8 cellular contexts compared by ENCODE assay signal in the genomic region with DNA sequence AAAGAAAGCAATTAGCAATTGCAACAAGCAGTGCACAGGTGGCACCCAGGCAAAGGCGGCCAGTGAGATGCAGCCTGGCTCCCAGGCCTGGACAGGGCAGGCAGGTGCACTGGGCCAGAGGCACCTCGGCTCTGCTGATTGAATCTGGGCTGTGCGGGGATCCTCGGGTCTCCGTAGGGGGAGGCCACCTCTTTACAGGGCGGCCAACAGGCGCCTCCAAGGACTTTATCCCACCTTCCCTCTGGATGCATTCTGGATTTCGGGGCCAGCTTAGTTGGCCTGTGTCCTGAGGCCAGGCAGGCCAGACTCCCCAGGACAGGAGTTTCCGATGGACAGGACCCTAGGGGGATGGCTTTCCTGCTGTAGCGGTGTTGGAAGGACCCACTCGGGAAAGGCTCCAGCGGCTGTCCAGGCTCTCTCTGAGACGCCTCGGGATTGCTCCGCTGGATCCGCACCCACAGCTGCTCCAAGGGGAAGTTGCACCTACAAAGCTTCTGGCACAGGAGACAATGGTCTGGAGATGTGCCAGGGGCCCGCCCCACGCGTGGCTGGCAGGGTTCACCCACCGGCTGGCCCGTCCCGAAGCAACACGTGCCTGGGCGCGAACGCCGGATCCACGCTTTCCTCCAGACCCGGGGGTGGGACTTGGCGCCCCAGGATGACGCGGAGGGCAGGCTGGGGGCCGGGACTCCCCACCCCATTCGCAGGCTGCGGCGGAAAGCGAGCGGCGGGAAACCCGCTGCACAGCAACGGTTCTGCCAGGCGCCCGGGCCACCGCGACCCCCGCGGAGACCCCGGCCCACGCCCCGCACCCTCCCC. TPM values are rescaled to one million over a fixed set of nuclear protein-coding genes. Genes with fewer than 3 reads are reported as not detected.
DNase-seq lines count a peak whose midpoint lies in the region; TF ChIP-seq lines count a peak whose summit lies in the region.

No MANE protein-coding gene starts in this region.

- in situ Hi-C loops in Caki2 (cut with HindIII; ENCODE audit: low pct_unique_long_range_greater_than_20kb, low sequenced_read_pairs) (no loop called here), HAP-1 (cut with MboI; ENCODE audit: low sequenced_read_pairs) (no loop called here)

- H3K9ac ChIP-seq in endodermal cell (ENCODE audit: extremely low read depth, low read length, poor library complexity, severe bottlenecking): peak overlapping the region; percentile 44

- H3K4me1 Mint-ChIP-seq in endodermal cell: peaks cover 4% of the 10 kb centered on the region
- peaks cover 19% of the 10 kb centered on the region for H3K4me1 Mint-ChIP-seq in mesothelial cell of epicardium

- H3K9me3 Mint-ChIP-seq in endodermal cell (no peaks in the 10 kb centered on the region), mesothelial cell of epicardium (no peaks in the 10 kb centered on the region)

- peaks cover 26% of the 10 kb centered on the region for H3K36me3 ChIP-seq in HAP-1 (replicated peaks)
- H3K36me3 ChIP-seq in endodermal cell (ENCODE audit: control insufficient read depth, insufficient read depth, low read length): no peaks in the 10 kb centered on the region

- peak overlapping the region; percentile 61 for H3K4me3 Mint-ChIP-seq in endodermal cell
- H3K4me3 Mint-ChIP-seq in mesothelial cell of epicardium: peak overlapping the region; percentile 69

- no peak for TF ChIP-seq CTCF in endodermal cell (conservative IDR thresholded peaks at IDR 0.05)
- no peak for TF ChIP-seq CTCF in mesothelial cell of epicardium (IDR thresholded peaks at IDR 0.05; ENCODE audit: unreplicated experiment)

- 25 to 31% methylated on average over 24 to 49 of the region's 50 CpGs for WGBS in endodermal cell (ENCODE audit: insufficient coverage in 1 of 2, insufficient read length in 1 of 2), 2 experiments

- H3K27me3 ChIP-seq in HAP-1 (ENCODE audit: low read depth) (no peaks in the 10 kb centered on the region), endodermal cell (ENCODE audit: control insufficient read depth, insufficient read depth, low read length, poor library complexity, severe bottlenecking) (no peaks in the 10 kb centered on the region)

- H3K27me3 Mint-ChIP-seq in endodermal cell (ENCODE audit: insufficient read depth) (no peaks in the 10 kb centered on the region), mesothelial cell of epicardium (ENCODE audit: low read depth) (no peaks in the 10 kb centered on the region)

- H3K36me3 Mint-ChIP-seq in endodermal cell (ENCODE audit: low read depth): peaks cover 1% of the 10 kb centered on the region
- no peaks in the 10 kb centered on the region for H3K36me3 Mint-ChIP-seq in mesothelial cell of epicardium

- no peak overlapping the region for H3K27ac Mint-ChIP-seq in endodermal cell
- H3K27ac Mint-ChIP-seq in mesothelial cell of epicardium: peak overlapping the region; percentile 19

- H3K9me3 ChIP-seq in HAP-1 (no peaks in the 10 kb centered on the region), endodermal cell (ENCODE audit: control insufficient read depth, low read length) (no peaks in the 10 kb centered on the region)

- no peak overlapping the region for H3K27ac ChIP-seq in endodermal cell (ENCODE audit: low read depth, low read length)

- H3K4me3 ChIP-seq in HAP-1: peak overlapping the region; percentile 58
- H3K4me3 ChIP-seq in endodermal cell (ENCODE audit: low read length): peak overlapping the region; percentile 77

- H3K4me1 ChIP-seq in HAP-1: no peaks in the 10 kb centered on the region; the same call in 1 of the 2 replicates
- H3K4me1 ChIP-seq in endodermal cell (ENCODE audit: control insufficient read depth, insufficient read depth, low read length): peaks cover 12% of the 10 kb centered on the region

- DNase-seq in Caki2 (ENCODE audit: low read depth): peak; percentile 40
- DNase-seq in HAP-1 (ENCODE audit: low spot score in 2 of 2): peak; percentile 35 to 78
- peak; percentile 39 to 71 for DNase-seq in NCI-H446 (lab: John Stamatoyannopoulos, UW)
- DNase-seq in activated CD8-positive, alpha-beta memory T cell treated with anti-CD3 and anti-CD28 coated beads for 24 hours: peak; percentile 90
- peak; percentile 54 for DNase-seq in endodermal cell
- DNase-seq in mesothelial cell of epicardium (ENCODE audit: low spot score in 2 of 2, unreplicated experiment in 2 of 2): peak in 1 of 2 experiments; percentile 47
- peak; percentile 73 to 76 for DNase-seq in stimulated activated CD8-positive, alpha-beta memory T cell treated with anti-CD3 and anti-CD28 coated beads, Interleukin-2, amount 100 ng/mL, for 48 hours (ENCODE audit: low read depth in 2 of 2)
- DNase-seq in middle frontal gyrus (ENCODE audit: extremely low spot score, low spot score): no peak

RNA-seq across cellular contexts. Expression of a gene that starts 0.8 kb away (rescaled TPM):
- 25.5 and 36.0 TPM in 2 replicates for total RNA-seq in Caki2 (2014; rRNA removed; shearing (Covaris generic); ENCODE audit: low replicate concordance)
- total RNA-seq in endodermal cell: 10 to 100 TPM; 28.8 to 29.4 TPM
- 19.9 TPM for polyA plus RNA-seq in endodermal cell (2013, experiment 1 of 2)
- polyA plus RNA-seq in endodermal cell (2013, experiment 2 of 2): 16.4 TPM
- total RNA-seq in mesothelial cell of epicardium: 32.6 to 36.8 TPM (median 33.0 TPM) in 3 replicates
